Comparison of ENCODE assay signal across 12 cellular contexts in the genomic region with DNA sequence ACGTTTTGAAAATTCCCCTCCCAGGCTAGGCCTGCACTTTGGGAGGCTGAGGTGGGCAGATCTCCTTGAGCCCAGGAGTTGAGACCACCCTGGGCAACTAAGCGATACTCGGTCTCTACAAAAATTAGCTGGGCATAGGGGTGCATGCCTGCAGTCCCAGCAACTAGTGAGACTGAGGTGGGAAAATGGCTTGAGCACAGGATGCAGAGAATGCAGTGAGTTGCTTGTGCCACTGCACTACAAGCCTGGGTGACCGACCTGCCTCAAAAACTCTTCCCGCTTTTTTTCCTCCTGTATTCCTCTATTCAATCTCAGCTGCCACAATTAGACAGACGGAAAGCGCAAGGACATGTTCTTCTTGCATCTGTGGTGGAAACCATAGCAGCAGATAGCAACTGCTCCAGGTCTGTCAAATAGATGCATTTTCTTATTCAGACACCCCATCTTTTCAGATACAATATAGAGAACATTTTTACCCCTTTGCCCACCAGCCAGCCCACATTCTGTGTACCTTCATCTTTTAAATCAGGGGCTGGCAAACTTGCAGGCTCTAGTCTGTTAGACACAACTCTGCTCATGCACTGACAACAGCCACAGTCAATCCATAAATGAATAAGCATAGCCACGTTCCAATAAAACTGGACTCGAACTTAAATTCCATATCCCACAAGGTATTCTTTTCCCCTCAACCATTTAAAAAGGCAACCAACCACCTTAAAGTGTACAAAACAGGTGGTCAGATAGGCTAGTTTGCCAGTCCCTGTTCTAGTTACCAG. TPM values are rescaled to one million over a fixed set of nuclear protein-coding genes. Genes with fewer than 3 reads are reported as not detected.
DNase-seq lines count a peak whose midpoint lies in the region; ATAC-seq and TF ChIP-seq lines count a peak whose summit lies in the region.
"Had no signal": no experiment of that assay in that cellular context is flagged by ENCODE, and none has a peak within 500 bp of the region (broad histone marks: within the 10 kb centered on the region; RNA-seq: fewer than 3 reads in every experiment).

No MANE protein-coding gene starts in this region.

- CTCF ChIA-PET in WTC11 (lab: Charles Lee) = no interaction called here

- WGBS in transverse colon (ENCODE audit: low coverage in 1 of 2), 2 donors = 70 to 81% methylated on average over 4 to 9 of the region's 9 CpGs

- H3K4me1 ChIP-seq in transverse colon = peaks cover 24 to 74% (median 50%) of the 10 kb centered on the region in 4 donors

- in situ Hi-C loops in transverse colon (cut with MboI; ENCODE audit: low pct_ligation_motif_present in 1 of 4, low pct_unique_long_range_greater_than_20kb in 1 of 4, low sequenced_read_pairs in 3 of 4) (no loop called here), GM13976 (cut with MboI; ENCODE audit: low sequenced_read_pairs, unreplicated experiment) (no loop called here)

- intact Hi-C loops in transverse colon (cut with DNase I; ENCODE audit: low total_unique reads) = no loop called here

- H3K36me3 ChIP-seq in transverse colon = peaks cover 0 to 40% (median 22%) of the 10 kb centered on the region in 4 donors

- no peaks in the 10 kb centered on the region for H3K27me3 Mint-ChIP-seq in activated naive CD4-positive, alpha-beta T cell treated with anti-CD3 and anti-CD28 coated beads, Interleukin-2, amount 50 U/mL, for 24 hours
- no peaks in the 10 kb centered on the region for H3K27me3 Mint-ChIP-seq in WTC11 (ENCODE audit: low read depth)
- H3K27me3 Mint-ChIP-seq: B cell had no signal

- peaks cover 51% of the 10 kb centered on the region for H3K36me3 Mint-ChIP-seq in activated naive CD4-positive, alpha-beta T cell treated with anti-CD3 and anti-CD28 coated beads, Interleukin-2, amount 50 U/mL, for 24 hours
- peaks cover 54% of the 10 kb centered on the region for H3K36me3 Mint-ChIP-seq in WTC11

- no peak for TF ChIP-seq EP300 in transverse colon (IDR thresholded peaks at IDR 0.05; ENCODE audit: low read depth)

- H3K4me3 ChIP-seq in fibroblast of pulmonary artery (replicated peaks; ENCODE audit: low read depth, low read length) (no peak overlapping the region), transverse colon (no peak overlapping the region)

- H3K9me3 ChIP-seq in transverse colon = no peaks in the 10 kb centered on the region

- peaks cover 79% of the 10 kb centered on the region for H3K4me1 Mint-ChIP-seq in activated naive CD4-positive, alpha-beta T cell treated with anti-CD3 and anti-CD28 coated beads, Interleukin-2, amount 50 U/mL, for 24 hours
- H3K4me1 Mint-ChIP-seq in WTC11 = peaks cover 62% of the 10 kb centered on the region

- H3K9me3 Mint-ChIP-seq in activated naive CD4-positive, alpha-beta T cell treated with anti-CD3 and anti-CD28 coated beads, Interleukin-2, amount 50 U/mL, for 24 hours = no peaks in the 10 kb centered on the region
- H3K9me3 Mint-ChIP-seq in WTC11 = no peaks in the 10 kb centered on the region

- no peak for TF ChIP-seq CTCF in WTC11 (IDR thresholded peaks at IDR 0.05)
- no peak for TF ChIP-seq CTCF in fibroblast of pulmonary artery (IDR thresholded peaks at IDR 0.05; ENCODE audit: low read length, missing control alignments)
- TF ChIP-seq CTCF in transverse colon (IDR thresholded peaks at IDR 0.05) = no peak
- TF ChIP-seq CTCF in GM13976 (IDR thresholded peaks at IDR 0.05; ENCODE audit: borderline replicate concordance, control extremely low read depth, extremely low read depth, insufficient read depth, missing control alignments) = no peak

- H3K27ac Mint-ChIP-seq in activated naive CD4-positive, alpha-beta T cell treated with anti-CD3 and anti-CD28 coated beads, Interleukin-2, amount 50 U/mL, for 24 hours = peak overlapping the region; percentile 85
- peak overlapping the region; percentile 43 for H3K27ac Mint-ChIP-seq in WTC11

- no peak for DNase-seq in activated naive CD4-positive, alpha-beta T cell treated with anti-CD3 and anti-CD28 coated beads, Interleukin-2, amount 50 U/mL, for 16 hours
- DNase-seq in WTC11 (ENCODE audit: low spot score) = no peak
- DNase-seq in fibroblast of pulmonary artery (ENCODE audit: low read depth) = peak; percentile 30
- no peak for DNase-seq in transverse colon
- no peak for DNase-seq in GDM1 (lab: John Stamatoyannopoulos, UW)
- no peak for DNase-seq in GM13976 (ENCODE audit: low spot score)
- no peak for DNase-seq in hippocampal formation (lab: John Stamatoyannopoulos, UW)
- DNase-seq: amygdala, NCI-H1417 treated with DMSO at 0.1 percent for 48 hours, occipital lobe had no signal

- peak; percentile 12 for TF ChIP-seq POLR2A in transverse colon (IDR thresholded peaks at IDR 0.05)

- ATAC-seq in WTC11 = no peak

- POLR2A ChIA-PET in WTC11 (lab: Charles Lee) = no interaction called here

- no peak overlapping the region for H3K27ac ChIP-seq in transverse colon

- peak overlapping the region; percentile 97 for H3K4me3 Mint-ChIP-seq in activated naive CD4-positive, alpha-beta T cell treated with anti-CD3 and anti-CD28 coated beads, Interleukin-2, amount 50 U/mL, for 24 hours
- no peak overlapping the region for H3K4me3 Mint-ChIP-seq in WTC11
- H3K4me3 Mint-ChIP-seq: B cell had no signal

- no peaks in the 10 kb centered on the region for H3K27me3 ChIP-seq in transverse colon

TF ChIP-seq in WTC11, 78 proteins besides CTCF, POLR2A, EP300 and RAD21 (continues in another document):
- TF ChIP-seq FOXK1 (CRISPR knock-in tag; IDR thresholded peaks at IDR 0.05) = no peak
- no peak for TF ChIP-seq MXD4 (CRISPR knock-in tag; IDR thresholded peaks at IDR 0.05; ENCODE audit: borderline replicate concordance)
- no peak for TF ChIP-seq TEAD4 (CRISPR knock-in tag; IDR thresholded peaks at IDR 0.05)
- TF ChIP-seq, protein P1, sequence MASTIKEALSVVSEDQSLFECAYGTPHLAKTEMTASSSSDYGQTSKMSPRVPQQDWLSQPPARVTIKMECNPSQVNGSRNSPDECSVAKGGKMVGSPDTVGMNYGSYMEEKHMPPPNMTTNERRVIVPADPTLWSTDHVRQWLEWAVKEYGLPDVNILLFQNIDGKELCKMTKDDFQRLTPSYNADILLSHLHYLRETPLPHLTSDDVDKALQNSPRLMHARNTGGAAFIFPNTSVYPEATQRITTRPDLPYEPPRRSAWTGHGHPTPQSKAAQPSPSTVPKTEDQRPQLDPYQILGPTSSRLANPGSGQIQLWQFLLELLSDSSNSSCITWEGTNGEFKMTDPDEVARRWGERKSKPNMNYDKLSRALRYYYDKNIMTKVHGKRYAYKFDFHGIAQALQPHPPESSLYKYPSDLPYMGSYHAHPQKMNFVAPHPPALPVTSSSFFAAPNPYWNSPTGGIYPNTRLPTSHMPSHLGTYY (CRISPR knock-in tag; IDR thresholded peaks at IDR 0.05) = 0 out of 2 replicates have a peak, but pooled peaks have one; percentile 2
- TF ChIP-seq, protein P2, sequence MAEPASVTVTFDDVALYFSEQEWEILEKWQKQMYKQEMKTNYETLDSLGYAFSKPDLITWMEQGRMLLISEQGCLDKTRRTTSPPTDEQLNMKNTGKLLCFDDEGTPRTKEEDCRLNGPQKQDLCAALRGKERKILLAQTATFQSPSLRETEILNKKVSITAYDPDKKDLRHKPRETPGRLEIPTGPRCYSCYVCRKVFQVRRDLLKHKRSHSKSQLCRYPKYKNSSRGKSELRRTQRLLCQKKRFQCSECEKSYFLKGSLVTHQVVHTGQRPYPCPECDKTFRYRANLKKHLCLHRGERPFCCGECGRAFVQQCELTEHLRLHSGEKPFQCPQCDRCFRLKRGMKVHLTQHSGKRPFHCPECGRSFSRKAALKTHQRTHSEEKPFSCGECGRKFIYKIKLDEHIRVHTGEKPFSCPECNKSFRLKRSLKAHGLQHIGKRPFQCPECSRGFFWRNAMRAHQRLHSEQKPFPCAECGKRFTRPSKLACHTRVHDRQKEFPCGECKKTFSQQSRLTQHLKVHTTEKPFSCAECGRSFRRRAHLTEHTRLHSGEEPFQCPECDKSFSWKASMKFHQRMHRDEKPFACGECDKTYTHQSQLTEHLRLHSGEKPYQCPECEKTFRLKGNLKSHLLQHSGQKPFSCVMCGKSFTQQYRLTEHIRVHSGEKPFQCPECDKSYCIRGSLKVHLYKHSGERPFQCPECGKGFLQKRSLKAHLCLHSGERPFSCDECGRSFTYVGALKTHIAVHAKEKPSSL (CRISPR knock-in tag; conservative IDR thresholded peaks at IDR 0.05) = peak; percentile 47; the same call in 1 of the 2 replicates
- no peak for TF ChIP-seq ATF1 (CRISPR knock-in tag; IDR thresholded peaks at IDR 0.05)
- TF ChIP-seq NFYB (CRISPR knock-in tag; conservative IDR thresholded peaks at IDR 0.05; ENCODE audit: low read depth) = no peak
- no peak for TF ChIP-seq KAT7 (CRISPR knock-in tag; IDR thresholded peaks at IDR 0.05; ENCODE audit: borderline replicate concordance)
- TF ChIP-seq, protein P3, sequence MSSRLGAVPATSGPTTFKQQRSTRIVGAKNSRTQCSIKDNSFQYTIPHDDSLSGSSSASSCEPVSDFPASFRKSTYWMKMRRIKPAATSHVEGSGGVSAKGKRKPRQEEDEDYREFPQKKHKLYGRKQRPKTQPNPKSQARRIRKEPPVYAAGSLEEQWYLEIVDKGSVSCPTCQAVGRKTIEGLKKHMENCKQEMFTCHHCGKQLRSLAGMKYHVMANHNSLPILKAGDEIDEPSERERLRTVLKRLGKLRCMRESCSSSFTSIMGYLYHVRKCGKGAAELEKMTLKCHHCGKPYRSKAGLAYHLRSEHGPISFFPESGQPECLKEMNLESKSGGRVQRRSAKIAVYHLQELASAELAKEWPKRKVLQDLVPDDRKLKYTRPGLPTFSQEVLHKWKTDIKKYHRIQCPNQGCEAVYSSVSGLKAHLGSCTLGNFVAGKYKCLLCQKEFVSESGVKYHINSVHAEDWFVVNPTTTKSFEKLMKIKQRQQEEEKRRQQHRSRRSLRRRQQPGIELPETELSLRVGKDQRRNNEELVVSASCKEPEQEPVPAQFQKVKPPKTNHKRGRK (CRISPR knock-in tag; IDR thresholded peaks at IDR 0.05; ENCODE audit: borderline replicate concordance) = no peak
- TF ChIP-seq, protein P4, sequence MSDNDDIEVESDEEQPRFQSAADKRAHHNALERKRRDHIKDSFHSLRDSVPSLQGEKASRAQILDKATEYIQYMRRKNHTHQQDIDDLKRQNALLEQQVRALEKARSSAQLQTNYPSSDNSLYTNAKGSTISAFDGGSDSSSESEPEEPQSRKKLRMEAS (CRISPR knock-in tag; IDR thresholded peaks at IDR 0.05) = no peak
- TF ChIP-seq SMAD4 (CRISPR knock-in tag; IDR thresholded peaks at IDR 0.05) = no peak
- 0 out of 2 replicates have a peak, but pooled peaks have one; percentile 6 for TF ChIP-seq ZNF671 (CRISPR knock-in tag; IDR thresholded peaks at IDR 0.05)
- no peak for TF ChIP-seq SP1 (CRISPR knock-in tag; conservative IDR thresholded peaks at IDR 0.05)
- no peak for TF ChIP-seq ZNF219 (CRISPR knock-in tag; IDR thresholded peaks at IDR 0.05; ENCODE audit: borderline replicate concordance)
- peak; percentile 81; the same call in 1 of the 2 replicates for TF ChIP-seq PRRX2 (CRISPR knock-in tag; IDR thresholded peaks at IDR 0.05)

RNA-seq across cellular contexts. Expression of a gene that starts 4.8 kb away (rescaled TPM):
- total RNA-seq in WTC11 (2021) (1,861 to 2,091 TPM (median 2,076 TPM) in 3 replicates), transverse colon (1,000 to 10,000 TPM; 1,485 to 2,679 (median 2,380) TPM)
